In the genomic region with DNA sequence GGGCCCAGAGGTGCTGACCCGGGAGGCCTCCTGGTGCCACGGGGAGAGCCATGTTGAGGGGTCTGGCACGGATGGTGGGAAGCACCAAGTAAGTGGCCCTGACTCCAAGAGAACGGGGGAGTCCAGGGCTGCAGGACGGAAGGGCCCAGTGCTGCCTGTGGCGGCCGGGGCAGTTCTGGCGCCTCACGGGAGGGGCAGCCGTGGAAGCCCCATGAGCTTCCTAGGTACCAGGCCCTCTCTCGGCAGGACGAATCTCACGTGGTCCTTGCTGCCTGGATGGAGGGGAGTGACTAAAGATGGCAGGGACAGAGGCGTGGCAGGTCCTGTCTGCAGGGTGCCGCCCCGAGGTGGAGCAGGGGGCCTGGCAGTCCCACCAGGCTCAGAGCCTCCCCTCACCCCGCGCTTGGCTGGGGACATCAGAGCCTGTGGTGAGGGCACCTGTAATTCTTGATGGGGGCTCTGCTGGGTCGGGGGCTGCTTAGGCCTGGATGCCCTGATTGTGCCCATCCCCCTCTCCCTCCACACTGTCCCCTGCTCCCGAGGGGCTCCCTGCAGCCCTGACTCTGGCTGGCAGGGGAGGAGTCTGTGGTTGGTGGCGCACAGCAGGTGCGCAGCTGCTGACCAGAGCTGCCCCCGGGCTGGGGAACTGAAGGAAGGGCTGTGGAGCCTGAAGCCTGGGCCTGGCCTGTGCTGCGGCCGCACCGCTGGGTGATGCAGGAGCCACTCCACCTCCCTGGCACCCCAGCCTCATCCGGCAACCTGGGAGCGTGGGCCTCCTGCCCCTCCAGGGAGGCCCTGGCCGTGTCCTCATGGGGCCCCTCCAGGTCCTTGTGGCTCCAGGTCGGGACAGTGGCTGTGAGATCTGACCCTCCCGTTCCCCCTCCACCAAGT, we compare ENCODE assay signal across 11 cellular contexts. TPM values are rescaled to one million over a fixed set of nuclear protein-coding genes. Genes with fewer than 3 reads are reported as not detected.
DNase-seq lines count a peak whose midpoint lies in the region; ATAC-seq and TF ChIP-seq lines count a peak whose summit lies in the region.
"Had no signal": no experiment of that assay in that cellular context is flagged by ENCODE, and none has a peak within 500 bp of the region (broad histone marks: within the 10 kb centered on the region; RNA-seq: fewer than 3 reads in every experiment).

No MANE protein-coding gene starts in this region.

- no peak for TF ChIP-seq CTCF in DND-41 (IDR thresholded peaks at IDR 0.05; ENCODE audit: borderline replicate concordance, extremely low read depth, low read length, poor library complexity, severe bottlenecking)
- TF ChIP-seq CTCF in WERI-Rb-1 (IDR thresholded peaks at IDR 0.05; ENCODE audit: low read depth, low read length) = no peak

- H3K9ac ChIP-seq in DND-41 (ENCODE audit: low read depth, low read length) = no peak overlapping the region

- H3K36me3 ChIP-seq in DND-41 (ENCODE audit: insufficient read depth, low read length) (no peaks in the 10 kb centered on the region), WERI-Rb-1 (no peaks in the 10 kb centered on the region; the same call in 1 of the 2 replicates)
- H3K36me3 ChIP-seq: vagina had no signal

- peak; percentile 68 for ATAC-seq in DND-41 (ENCODE audit: insufficient read depth, low read depth)
- no peak for ATAC-seq in left lobe of liver
- no peak for ATAC-seq in HG03457 (IDR thresholded peaks at IDR 0.05; ENCODE audit: unreplicated experiment)
- ATAC-seq in HG03565 (IDR thresholded peaks at IDR 0.05; ENCODE audit: unreplicated experiment) = no peak
- no peak for ATAC-seq in HG02798 (IDR thresholded peaks at IDR 0.05; ENCODE audit: poor library complexity, unreplicated experiment)
- ATAC-seq: activated CD4-positive, CD25-positive, alpha-beta regulatory T cell treated with anti-CD3 and anti-CD28 coated beads, Interleukin-2, amount 50 U/mL, for 24 hours had no signal

- H3K27ac ChIP-seq in DND-41 (ENCODE audit: low read length) (no peak overlapping the region), WERI-Rb-1 (peak overlapping the region; percentile 58)
- H3K27ac ChIP-seq: vagina had no signal

- no peak overlapping the region for H3K4me3 ChIP-seq in DND-41 (ENCODE audit: low read depth in 1 of 2, low read length in 2 of 2)
- H3K4me3 ChIP-seq in WERI-Rb-1 (ENCODE audit: low read depth, low read length) = no peak overlapping the region
- H3K4me3 ChIP-seq: mucosa of descending colon, vagina had no signal

- H3K9me3 ChIP-seq in DND-41 (ENCODE audit: insufficient read depth, low read length, severe bottlenecking) (no peaks in the 10 kb centered on the region), WERI-Rb-1 (ENCODE audit: severe bottlenecking) (no peaks in the 10 kb centered on the region)
- H3K9me3 ChIP-seq: mucosa of descending colon, vagina had no signal

- no peak overlapping the region for H3K4me2 ChIP-seq in DND-41 (ENCODE audit: insufficient read depth, low read length)

- DNase-seq in AG20443 (ENCODE audit: low spot score) (peak; percentile 9), DND-41 (peak; percentile 52), WERI-Rb-1 (no peak), left lobe of liver (ENCODE audit: low spot score) (peak; percentile 39), NCI-H128 (lab: John Stamatoyannopoulos, UW; ENCODE audit: unreplicated experiment) (no peak)

- no peak overlapping the region for H2AFZ ChIP-seq in DND-41 (ENCODE audit: low read depth, low read length)

- H4K20me1 ChIP-seq in DND-41 (ENCODE audit: insufficient read depth, low read length) = no peaks in the 10 kb centered on the region; the same call in none of the 2 replicates

- H3K79me2 ChIP-seq in DND-41 (ENCODE audit: insufficient read depth, low read length) = no peaks in the 10 kb centered on the region

- no peaks in the 10 kb centered on the region for H3K27me3 ChIP-seq in DND-41 (ENCODE audit: insufficient read depth, low read length, poor library complexity)
- no peaks in the 10 kb centered on the region for H3K27me3 ChIP-seq in WERI-Rb-1 (ENCODE audit: insufficient read depth, low read depth, severe bottlenecking)
- H3K27me3 ChIP-seq: vagina had no signal

- no peaks in the 10 kb centered on the region for H3K4me1 ChIP-seq in DND-41 (ENCODE audit: insufficient read depth, low read length)
- H3K4me1 ChIP-seq: vagina had no signal

RNA-seq across cellular contexts. Expression of a gene that starts 31.4 kb away (rescaled TPM):
- total RNA-seq in left lobe of liver = 17.5 TPM

Comparison
In these comparisons a context has a peak if more than half of its experiments do, and no peak if none do; other contexts are left out.
1. DNase-seq: peak in AG20443 (single experiment), DND-41 (single experiment) and left lobe of liver (single experiment); none in WERI-Rb-1 (single experiment) and NCI-H128 (single experiment).